In genomic region chr6:119145111-119145510, GRCh38 we compare ENCODE assay signal across 18 cellular contexts.
DNase-seq lines count a peak whose midpoint lies in the region; ATAC-seq lines count a peak whose summit lies in the region.
"Had no signal": no experiment of that assay in that cellular context is flagged by ENCODE, and none has a peak within 500 bp of the region (broad histone marks: within the 10 kb centered on the region; RNA-seq: fewer than 3 reads in every experiment).

No MANE protein-coding gene starts in this region.

- H3K4me1 Mint-ChIP-seq in T-helper 17 cell = peaks cover 15% of the 10 kb centered on the region

- H3K4me3 Mint-ChIP-seq in T-helper 17 cell = no peak overlapping the region
- H3K4me3 Mint-ChIP-seq: activated CD4-positive, alpha-beta T cell treated with anti-CD3 and anti-CD28 coated beads for 36 hours; activated T-cell treated with anti-CD3 and anti-CD28 coated beads, Interleukin-2, amount 50 U/mL, for 24 hours had no signal

- H3K27me3 Mint-ChIP-seq in T-helper 17 cell = peaks cover 20% of the 10 kb centered on the region
- H3K27me3 Mint-ChIP-seq: activated T-cell treated with anti-CD3 and anti-CD28 coated beads, Interleukin-2, amount 50 U/mL, for 24 hours had no signal

- H3K9me3 ChIP-seq in T-helper 17 cell (ENCODE audit: control insufficient read depth, low read length, poor library complexity, severe bottlenecking) = no peaks in the 10 kb centered on the region
- no peaks in the 10 kb centered on the region for H3K9me3 ChIP-seq in aorta (ENCODE audit: control insufficient read depth, low read length)
- H3K9me3 ChIP-seq in HAP-1 = no peaks in the 10 kb centered on the region
- H3K9me3 ChIP-seq: A549, Caco-2, heart left ventricle had no signal

- in situ Hi-C loops in KBM-7 (cut with MboI; ENCODE audit: low pct_unique_long_range_greater_than_20kb, low sequenced_read_pairs) (loop anchor here (25.0 kb wide), 2 partner anchors 317 to 592 kb away; no protein-coding TSS in a partner anchor), HAP-1 (cut with MboI; ENCODE audit: low sequenced_read_pairs) (loop anchor here (25.0 kb wide), 2 partner anchors 192 to 567 kb away; partner anchors contain the start of gene MAN1A1)

- H3K36me3 ChIP-seq in aorta (ENCODE audit: control insufficient read depth in 1 of 2, insufficient read depth in 2 of 2, low read length in 1 of 2) (no peaks in the 10 kb centered on the region), HAP-1 (replicated peaks) (no peaks in the 10 kb centered on the region)
- H3K36me3 ChIP-seq: cardiac muscle cell, heart left ventricle had no signal

- H3K4me1 ChIP-seq in aorta (ENCODE audit: control insufficient read depth in 1 of 2, insufficient read depth in 2 of 2, low read length in 2 of 2) = peaks cover 0 to 3% of the 10 kb centered on the region in 2 donors
- no peaks in the 10 kb centered on the region for H3K4me1 ChIP-seq in HAP-1

- peaks cover 2% of the 10 kb centered on the region for H3K36me3 Mint-ChIP-seq in T-helper 17 cell (ENCODE audit: low read depth)

- 62 to 75% methylated on average over 2 of the region's 2 CpGs for WGBS in aorta, 2 donors

- H3K27me3 ChIP-seq in aorta (ENCODE audit: control insufficient read depth in 1 of 2, insufficient read depth in 2 of 2, low read length in 1 of 2) (no peaks in the 10 kb centered on the region), HAP-1 (ENCODE audit: low read depth) (no peaks in the 10 kb centered on the region)
- H3K27me3 ChIP-seq: cardiac muscle cell, heart left ventricle had no signal

- H3K4me3 ChIP-seq in aorta (ENCODE audit: low read length in 2 of 2) (no peak overlapping the region), HAP-1 (no peak overlapping the region)
- H3K4me3 ChIP-seq: A549, cardiac muscle cell, heart left ventricle had no signal

- peak overlapping the region; percentile 45 for H3K27ac Mint-ChIP-seq in T-helper 17 cell
- H3K27ac Mint-ChIP-seq: activated CD4-positive, alpha-beta T cell treated with anti-CD3 and anti-CD28 coated beads for 36 hours; activated T-cell treated with anti-CD3 and anti-CD28 coated beads, Interleukin-2, amount 50 U/mL, for 24 hours had no signal

- no peak overlapping the region for H3K27ac ChIP-seq in aorta (ENCODE audit: low read depth in 1 of 2, low read length in 2 of 2)
- H3K27ac ChIP-seq: A549, cardiac muscle cell, heart left ventricle had no signal

- ATAC-seq in T-helper 17 cell = no peak
- ATAC-seq in left colon = peak; percentile 65
- ATAC-seq in aorta (ENCODE audit: low FRiP score) = no peak
- ATAC-seq: A549; activated CD4-positive, alpha-beta T cell treated with anti-CD3 and anti-CD28 coated beads for 36 hours; heart left ventricle had no signal

- peak; percentile 28 for DNase-seq in NOMO-1 treated with DMSO at 0.1 percent for 48 hours (lab: John Stamatoyannopoulos, UW; ENCODE audit: unreplicated experiment)
- DNase-seq in NOMO-1 treated with dmso at 0.1 percent for 144 hours (lab: John Stamatoyannopoulos, UW; ENCODE audit: unreplicated experiment) = no peak
- peak; percentile 85 for DNase-seq in KBM-7
- DNase-seq in T-helper 17 cell = no peak
- no peak for DNase-seq in left colon
- no peak for DNase-seq in aorta
- DNase-seq in HAP-1 (ENCODE audit: low spot score in 2 of 2) = no peak
- DNase-seq in activated gamma-delta T cell (lab: John Stamatoyannopoulos, UW) = no peak
- DNase-seq: activated CD4-positive, alpha-beta T cell treated with anti-CD3 and anti-CD28 coated beads for 36 hours; activated T-cell treated with anti-CD3 and anti-CD28 coated beads, Interleukin-2, amount 50 U/mL, for 24 hours; Caco-2; heart left ventricle; islet precursor cell; NCI-H2029 treated with DMSO at 0.1 percent for 48 hours; NCI-H526 treated with DMSO at 0.1 percent for 48 hours; stimulated activated CD4-positive, alpha-beta T cell treated with anti-CD3 and anti-CD28 coated beads, Interleukin-15, amount 100 ng/mL, for 24 hours had no signal

- intact Hi-C loops in left colon (cut with DNase I, micrococcal nuclease) (loop anchor here in 1 of 2 donors (10.0 kb wide), 1 partner anchor 200 kb away; the partner anchor contains the start of gene MAN1A1), aorta (cut with DNase I) (loop anchor here in 1 of 2 donors (5.0 kb wide), 1 partner anchor 202 kb away; the partner anchor contains the start of gene MAN1A1)

Comparison
In these comparisons a context has a peak if more than half of its experiments do, and no peak if none do; other contexts are left out.
1. DNase-seq: peak in NOMO-1 treated with DMSO at 0.1 percent for 48 hours (single experiment) and KBM-7 (single experiment); none in NOMO-1 treated with dmso at 0.1 percent for 144 hours (single experiment), T-helper 17 cell (0 of 3), left colon (0 of 2), aorta (0 of 2), HAP-1 (0 of 2) and activated gamma-delta T cell (single experiment).